7 cellular contexts compared by ENCODE assay signal in the genomic region with DNA sequence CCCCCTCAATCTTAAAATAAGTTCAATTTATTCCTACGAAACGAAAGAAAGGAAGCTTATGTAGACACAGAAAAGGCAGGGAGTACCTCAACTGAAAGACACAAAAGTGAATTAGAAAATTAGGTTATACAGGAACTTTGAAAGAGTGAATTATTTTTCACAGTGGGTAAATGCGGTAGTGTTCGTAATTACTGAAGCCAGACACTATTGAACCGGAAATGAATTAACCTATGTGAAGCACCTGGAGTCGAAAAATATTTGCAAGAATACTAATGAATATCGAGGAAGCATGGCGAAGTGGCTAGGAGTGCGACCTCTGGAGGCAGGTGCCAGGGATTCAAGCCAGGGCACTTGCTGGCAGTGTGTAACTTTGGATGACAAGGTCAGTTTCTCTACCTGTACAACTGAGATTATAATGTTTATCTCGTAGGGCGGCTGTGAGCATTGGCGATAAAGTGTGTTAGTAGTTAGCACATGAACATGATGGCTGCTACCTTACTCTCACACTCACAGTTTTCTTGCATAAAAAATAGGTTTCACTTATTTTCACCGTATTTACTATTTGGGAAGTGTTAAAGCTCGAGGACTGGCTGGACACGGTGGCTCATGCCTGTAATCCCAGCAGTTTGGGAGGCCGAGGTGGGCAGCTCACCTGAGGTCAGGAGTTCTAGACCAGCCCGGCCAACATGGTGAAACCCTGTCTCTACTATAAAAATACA. TPM values are rescaled to one million over a fixed set of nuclear protein-coding genes. Genes with fewer than 3 reads are reported as not detected.
DNase-seq lines count a peak whose midpoint lies in the region; ATAC-seq, FAIRE-seq and TF ChIP-seq lines count a peak whose summit lies in the region.

No MANE protein-coding gene starts in this region.

- H2AFZ ChIP-seq in GM12878 (ENCODE audit: control insufficient read depth, low read depth, low read length), result peak overlapping the region; percentile 90

- peaks cover 1% of the 10 kb centered on the region for H3K36me3 Mint-ChIP-seq in T-helper 2 cell treated with Interferon-gamma antibody and Interleukin-4, amounts not matched to agents 5 μg/mL and 100 μg/mL, for 36 hours (ENCODE audit: low read depth)

- H3K36me3 ChIP-seq in GM12878 (ENCODE audit: control insufficient read depth in 2 of 2, insufficient read depth in 2 of 2, low read length in 1 of 2) (no peaks in the 10 kb centered on the region), iPS-15b (ENCODE audit: control insufficient read depth, insufficient read depth, low read length) (no peaks in the 10 kb centered on the region), sigmoid colon (no peaks in the 10 kb centered on the region)

- H3K9me3 ChIP-seq in GM12878 (replicated peaks; ENCODE audit: control insufficient read depth, insufficient read depth, low read length) (no peaks in the 10 kb centered on the region), iPS-15b (ENCODE audit: control insufficient read depth, insufficient read depth, low read length) (no peaks in the 10 kb centered on the region), sigmoid colon (no peaks in the 10 kb centered on the region)

- 22% methylated on average over 17 of the region's 17 CpGs for WGBS in GM12878 (ENCODE audit: insufficient coverage, insufficient replicate concordance, low lambda C conversion rate, missing lambda C conversion rate)
- whole genome bisulfite sequencing in sigmoid colon, 2 donors, result 8 to 17% methylated on average over 17 of the region's 17 CpGs

- SMC1A ChIA-PET in GM12878 (lab: Charles Lee; ENCODE audit: uncharacterized antibody, unreplicated experiment), result interaction anchor here (0.7 to 2.2 kb wide), 13 partner anchors 10 to 519 kb away, joined by 3 to 28 read pairs (median 4); a partner anchor contains a TSS

- FAIRE-seq in GM12878 (lab: Jason Lieb, UNC), result peak; percentile 96

- H3K4me1 Mint-ChIP-seq in T-helper 2 cell treated with Interferon-gamma antibody and Interleukin-4, amounts not matched to agents 5 μg/mL and 100 μg/mL, for 36 hours (ENCODE audit: low read depth), result peaks cover 13% of the 10 kb centered on the region

- H3K4me1 ChIP-seq in GM12878 (ENCODE audit: control insufficient read depth, insufficient read depth, low read length) (peaks cover 3% of the 10 kb centered on the region; the same call in 1 of the 2 replicates), iPS-15b (ENCODE audit: control insufficient read depth, insufficient read depth, low read length) (no peaks in the 10 kb centered on the region), sigmoid colon (peaks cover 0 to 10% (median 8%) of the 10 kb centered on the region in 4 donors)

- POLR2A ChIA-PET in GM12878 (lab: Charles Lee), result interaction anchor here (0.5 to 1.8 kb wide), 3 partner anchors 13 to 130 kb away, joined by 3 to 8 read pairs (median 3); a partner anchor contains a TSS

- RAD21 ChIA-PET in GM12878 (lab: Charles Lee; ENCODE audit: unreplicated experiment), result interaction anchor here (0.7 to 3.1 kb wide), 10 partner anchors 9 to 129 kb away, joined by 3 to 23 read pairs (median 3); no protein-coding TSS in a partner anchor

- H3K27me3 Mint-ChIP-seq in T-helper 2 cell treated with Interferon-gamma antibody and Interleukin-4, amounts not matched to agents 5 μg/mL and 100 μg/mL, for 36 hours (ENCODE audit: low read depth), result peaks cover 6% of the 10 kb centered on the region

- H3K27ac Mint-ChIP-seq in T-helper 2 cell treated with Interferon-gamma antibody and Interleukin-4, amounts not matched to agents 5 μg/mL and 100 μg/mL, for 36 hours, result peak overlapping the region; percentile 89

- TF ChIP-seq RAD21 in GM12878 (IDR thresholded peaks at IDR 0.05; ENCODE audit: insufficient read depth, low read depth, low read length), result peak; percentile 55

- H3K27ac ChIP-seq in GM12878 (ENCODE audit: control insufficient read depth, insufficient read depth), result peak overlapping the region; percentile 87
- H3K27ac ChIP-seq in sigmoid colon, result peak overlapping the region in 1 of 4 donors; percentile 79

- H3K4me3 ChIP-seq in GM12878 (peak overlapping the region; percentile 82), iPS-15b (ENCODE audit: low read depth, low read length) (peak overlapping the region; percentile 56), sigmoid colon (peak overlapping the region; percentile 65 to 81 (median 77))

- in situ Hi-C loops in GM13977 (cut with MboI; ENCODE audit: low pct_unique_long_range_greater_than_20kb, low sequenced_read_pairs, unreplicated experiment) (no loop called here), GM12878 (cut with MboI) (loop anchor here (10.0 kb wide), 1 partner anchor 274 kb away; no protein-coding TSS in a partner anchor)

- intact Hi-C loops in GM12878 (cut with micrococcal nuclease; ENCODE audit: unreplicated experiment), result loop anchor here (1.0 to 10.0 kb wide), 4 partner anchors 14 to 504 kb away; a partner anchor contains a TSS
- intact Hi-C loops in sigmoid colon (cut with DNase I), result loop anchor here (2.0 to 10.0 kb wide), 2 partner anchors 14 to 264 kb away; a partner anchor contains a TSS

- H3K27me3 ChIP-seq in GM12878 (replicated peaks in 1 of 2; ENCODE audit: control insufficient read depth in 2 of 2, insufficient read depth in 2 of 2, low read length in 1 of 2), result no peaks in the 10 kb centered on the region
- no peaks in the 10 kb centered on the region for H3K27me3 ChIP-seq in iPS-15b (ENCODE audit: control insufficient read depth, insufficient read depth, low read length)
- H3K27me3 ChIP-seq in sigmoid colon, result no peaks in the 10 kb centered on the region

- DNase-seq in GM13977 (ENCODE audit: low spot score), result peak; percentile 73
- DNase-seq in NCI-H1105 treated with DMSO at 0.1 percent for 48 hours (lab: John Stamatoyannopoulos, UW), result peak; percentile 89
- peak; percentile 54 for DNase-seq in T-helper 2 cell treated with Interferon-gamma antibody and Interleukin-4, amounts not matched to agents 5 μg/mL and 100 μg/mL, for 36 hours (ENCODE audit: low spot score)
- peak; percentile 63 for DNase-seq in GM12878 (ENCODE audit: low read depth, low spot score)
- peak; percentile 75 for DNase-seq in sigmoid colon

- no peaks in the 10 kb centered on the region; the same call in 1 of the 2 replicates for H3K79me2 ChIP-seq in GM12878 (ENCODE audit: control insufficient read depth, insufficient read depth, low read length)

- BruUV-seq in GM12878 (replicated peaks; lab: Mats Ljungman, UMichigan), result no TSS peak

- TF ChIP-seq CTCF in GM13977 (IDR thresholded peaks at IDR 0.05; ENCODE audit: extremely low read depth, insufficient read depth, missing control alignments) (peak; percentile 89), GM12878 (IDR thresholded peaks at IDR 0.05 in 2 of 3, conservative IDR thresholded peaks at IDR 0.05 in 1 of 3; ENCODE audit: control insufficient read depth in 2 of 3, extremely low read depth in 1 of 3, insufficient read depth in 1 of 3, low read depth in 3 of 3, low read length in 3 of 3) (peak; percentile 78 to 90 (median 85)), sigmoid colon (IDR thresholded peaks at IDR 0.05) (peak in 3 of 4 experiments; percentile 34 to 59 (median 53))

- H3K9ac ChIP-seq in GM12878 (ENCODE audit: control insufficient read depth, insufficient read depth, low read length) (peak overlapping the region; percentile 87), iPS-15b (ENCODE audit: low read depth, low read length) (no peak overlapping the region)

- no peak overlapping the region for H3K4me3 Mint-ChIP-seq in T-helper 2 cell treated with Interferon-gamma antibody and Interleukin-4, amounts not matched to agents 5 μg/mL and 100 μg/mL, for 36 hours

- no peaks in the 10 kb centered on the region for H4K20me1 ChIP-seq in GM12878 (ENCODE audit: control insufficient read depth, insufficient read depth)

- ATAC-seq in HG02610 (IDR thresholded peaks at IDR 0.05; ENCODE audit: unreplicated experiment) (peak; percentile 91), GM12878 (peak; percentile 94)

- TF ChIP-seq POLR2A in GM12878 (IDR thresholded peaks at IDR 0.05; ENCODE audit: low read depth, low read length) (no peak), sigmoid colon (IDR thresholded peaks at IDR 0.05) (no peak)

- H3K4me2 ChIP-seq in GM12878 (ENCODE audit: control insufficient read depth, insufficient read depth), result no peak overlapping the region; the same call in 1 of the 2 replicates

- TF ChIP-seq EP300 in GM12878 (IDR thresholded peaks at IDR 0.05; ENCODE audit: borderline replicate concordance in 1 of 2, control insufficient read depth in 1 of 2, low read depth in 2 of 2, low read length in 2 of 2), result no peak
- no peak for TF ChIP-seq EP300 in sigmoid colon (IDR thresholded peaks at IDR 0.05)

- H3K9me3 Mint-ChIP-seq in T-helper 2 cell treated with Interferon-gamma antibody and Interleukin-4, amounts not matched to agents 5 μg/mL and 100 μg/mL, for 36 hours, result peaks cover 4% of the 10 kb centered on the region

- CTCF ChIA-PET in GM12878 (lab: Yijun Ruan, JAX), result interaction anchor here (0.7 to 3.5 kb wide), 23 partner anchors 8 to 1554 kb away, joined by 3 to 31 read pairs (median 5); a partner anchor contains a TSS

RNA-seq across cellular contexts. Expression of a gene that starts 0.5 kb away (rescaled TPM):
- 7.1 and 7.3 TPM in 2 replicates for total RNA-seq in GM12878 (2013; cell fraction: nucleolus; rRNA removed)
- total RNA-seq in GM12878 (2014; rRNA removed) (7.2 and 11.4 TPM in 2 replicates), GM12878 (2014; rRNA removed; fragmentation: Illumina TruSeq; extraction: Trizol) (8.4 and 8.5 TPM in 2 replicates), GM12878 (2021) (7.0 and 7.8 TPM in 2 replicates), sigmoid colon (1 to 10 TPM; 5.6 to 9.1 (median 7.9) TPM)
- 3.5 TPM for polyA plus RNA-seq in GM12878 (2011; ENCODE audit: low read depth)
- polyA plus RNA-seq in GM12878 (2011; rRNA removed) (3.6 and 5.3 TPM in 2 replicates), GM12878 (2014; fragmentation: Illumina TruSeq; extraction: Trizol) (9.7 and 13.0 TPM in 2 replicates), GM12878 (2014; fragmentation: Nextera tagmentation; extraction: Ambion mirVana) (1 to 10 TPM; 3.5 to 6.3 TPM), GM12878 (2014; rRNA removed) (5.3 and 6.6 TPM in 2 replicates), GM12878 (2016; fragmentation: Nextera tagmentation; extraction: Ambion mirVana) (10 to 100 TPM in 1 of 2 experiments, 1 to 10 TPM in 1; 8.5 to 11.8 TPM), sigmoid colon (1 to 10 TPM; 3.0 to 8.7 (median 4.4) TPM)
- polyA plus RNA-seq in GM12878 (2011; cell fraction: cytosol; rRNA removed), result 1.4 and 1.7 TPM in 2 replicates
- polyA plus RNA-seq in GM12878 (2011; cell fraction: nucleus; rRNA removed), result 2.3 and 3.1 TPM in 2 replicates
- polyA plus RNA-seq in GM12878 (2012), result 4.6 and 5.4 TPM in 2 replicates
- polyA minus RNA-seq in GM12878 (2011; rRNA and poly(A)+ RNA removed), result 2.8 and 3.3 TPM in 2 replicates
- 0.52 and 0.67 TPM in 2 replicates for polyA minus RNA-seq in GM12878 (2011; cell fraction: cytosol; rRNA and poly(A)+ RNA removed)
- 0.67 and 0.73 TPM in 2 replicates for polyA minus RNA-seq in GM12878 (2011; cell fraction: nucleus; rRNA and poly(A)+ RNA removed)

RNA-seq across cellular contexts. Expression of a gene that starts 15.4 kb away (rescaled TPM):
- 143 and 167 TPM in 2 replicates for total RNA-seq in GM12878 (2013; cell fraction: nucleolus; rRNA removed)
- 2,747 and 2,993 TPM in 2 replicates for total RNA-seq in GM12878 (2014; rRNA removed)
- 2,703 and 2,713 TPM in 2 replicates for total RNA-seq in GM12878 (2014; rRNA removed; fragmentation: Illumina TruSeq; extraction: Trizol)
- total RNA-seq in GM12878 (2021), result 1,613 and 1,701 TPM in 2 replicates
- polyA plus RNA-seq in GM12878 (2011; ENCODE audit: low read depth), result 9,977 TPM
- 2,437 and 2,746 TPM in 2 replicates for polyA plus RNA-seq in GM12878 (2011; rRNA removed)
- 4,228 and 4,382 TPM in 2 replicates for polyA plus RNA-seq in GM12878 (2011; cell fraction: cytosol; rRNA removed)
- 858 and 889 TPM in 2 replicates for polyA plus RNA-seq in GM12878 (2011; cell fraction: nucleus; rRNA removed)
- 5,102 and 5,170 TPM in 2 replicates for polyA plus RNA-seq in GM12878 (2012)
- 1,209 and 1,555 TPM in 2 replicates for polyA plus RNA-seq in GM12878 (2014; fragmentation: Illumina TruSeq; extraction: Trizol)
- polyA plus RNA-seq in GM12878 (2014; fragmentation: Nextera tagmentation; extraction: Ambion mirVana), result 1,000 to 10,000 TPM; 2,955 to 3,077 TPM
- 3,381 and 3,739 TPM in 2 replicates for polyA plus RNA-seq in GM12878 (2014; rRNA removed)
- 1,000 to 10,000 TPM; 1,013 to 1,054 TPM for polyA plus RNA-seq in GM12878 (2016; fragmentation: Nextera tagmentation; extraction: Ambion mirVana)
- polyA minus RNA-seq in GM12878 (2011; rRNA and poly(A)+ RNA removed), result 2,493 and 2,865 TPM in 2 replicates
- polyA minus RNA-seq in GM12878 (2011; cell fraction: cytosol; rRNA and poly(A)+ RNA removed), result 513 and 522 TPM in 2 replicates
- polyA minus RNA-seq in GM12878 (2011; cell fraction: nucleus; rRNA and poly(A)+ RNA removed), result 216 and 336 TPM in 2 replicates
- total RNA-seq in sigmoid colon, result 1,000 to 10,000 TPM; 1,300 to 3,522 (median 2,686) TPM
- 1,000 to 10,000 TPM; 3,038 to 5,166 (median 3,700) TPM for polyA plus RNA-seq in sigmoid colon

RNA-seq across cellular contexts. Expression of a gene that starts 41.3 kb away (rescaled TPM):
- 25.5 and 28.5 TPM in 2 replicates for total RNA-seq in GM12878 (2013; cell fraction: nucleolus; rRNA removed)
- total RNA-seq in GM12878 (2014; rRNA removed) (21.3 and 26.3 TPM in 2 replicates), GM12878 (2014; rRNA removed; fragmentation: Illumina TruSeq; extraction: Trizol) (22.9 and 23.9 TPM in 2 replicates), GM12878 (2021) (13.8 and 15.1 TPM in 2 replicates), sigmoid colon (1 to 10 TPM in 3 of 4 donors, under 1 TPM in 1; 0.81 to 5.4 (median 3.1) TPM)
- polyA plus RNA-seq in GM12878 (2011; ENCODE audit: low read depth), result 39.3 TPM
- polyA plus RNA-seq in GM12878 (2011; rRNA removed) (18.2 and 21.5 TPM in 2 replicates), GM12878 (2014; fragmentation: Illumina TruSeq; extraction: Trizol) (30.1 and 41.7 TPM in 2 replicates), GM12878 (2014; fragmentation: Nextera tagmentation; extraction: Ambion mirVana) (10 to 100 TPM; 26.4 to 27.3 TPM), GM12878 (2014; rRNA removed) (14.4 and 24.4 TPM in 2 replicates), GM12878 (2016; fragmentation: Nextera tagmentation; extraction: Ambion mirVana) (10 to 100 TPM; 18.2 to 19.4 TPM), sigmoid colon (1 to 10 TPM; 3.6 to 5.5 (median 3.9) TPM)
- polyA plus RNA-seq in GM12878 (2011; cell fraction: cytosol; rRNA removed), result 11.2 and 15.0 TPM in 2 replicates
- 10.7 and 12.0 TPM in 2 replicates for polyA plus RNA-seq in GM12878 (2011; cell fraction: nucleus; rRNA removed)
- polyA plus RNA-seq in GM12878 (2012), result 22.9 and 23.5 TPM in 2 replicates
- 10.9 and 13.4 TPM in 2 replicates for polyA minus RNA-seq in GM12878 (2011; rRNA and poly(A)+ RNA removed)
- 3.6 and 3.7 TPM in 2 replicates for polyA minus RNA-seq in GM12878 (2011; cell fraction: cytosol; rRNA and poly(A)+ RNA removed)
- 3.1 and 3.7 TPM in 2 replicates for polyA minus RNA-seq in GM12878 (2011; cell fraction: nucleus; rRNA and poly(A)+ RNA removed)
